8 cellular contexts compared by ENCODE assay signal in the genomic region with DNA sequence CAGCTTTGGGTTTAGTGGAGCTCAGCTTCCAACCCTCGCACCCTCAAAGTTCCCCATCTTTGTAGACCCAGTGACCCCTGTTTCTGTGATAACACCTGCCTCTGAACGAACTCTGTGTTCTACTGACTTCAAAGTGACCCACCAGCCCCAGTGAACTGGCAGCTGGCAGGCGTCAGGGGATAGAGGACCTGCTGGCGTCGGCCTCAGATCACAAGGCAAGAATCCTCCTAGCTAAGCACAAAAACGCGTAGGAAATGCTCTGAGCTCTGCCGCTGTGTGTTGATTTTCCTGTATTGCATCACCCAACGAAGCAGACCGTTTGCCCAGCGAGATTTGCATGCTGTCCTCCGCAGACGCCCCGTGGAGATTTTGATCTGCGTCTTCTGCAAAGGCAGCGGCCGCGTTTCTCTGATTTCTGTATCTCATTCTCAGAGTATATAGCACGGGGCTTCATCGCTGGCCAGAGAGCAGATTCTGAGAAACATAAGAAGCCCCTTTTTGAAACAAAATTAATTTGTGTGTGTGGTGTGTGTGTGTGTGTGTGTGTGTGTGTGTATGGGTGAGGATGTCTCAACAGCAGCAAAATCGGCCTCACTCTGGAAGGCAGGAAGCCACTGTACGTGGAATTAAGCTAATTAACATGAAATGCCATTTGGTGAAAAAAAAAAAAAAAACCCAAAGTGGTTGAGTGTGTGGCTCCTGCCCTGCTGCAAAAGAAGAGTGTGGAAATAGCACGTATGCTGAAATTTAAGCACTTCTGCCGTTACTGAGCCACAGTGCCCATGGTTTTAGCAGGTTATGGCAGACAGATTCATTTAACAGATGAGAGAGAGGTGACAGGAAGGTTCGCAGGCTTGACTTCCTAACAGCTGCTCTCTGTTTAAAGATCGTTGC. TPM values are rescaled to one million over a fixed set of nuclear protein-coding genes. Genes with fewer than 3 reads are reported as not detected.
DNase-seq lines count a peak whose midpoint lies in the region; ATAC-seq and TF ChIP-seq lines count a peak whose summit lies in the region.

No MANE protein-coding gene starts in this region.

- ATAC-seq in HG02642 (IDR thresholded peaks at IDR 0.05; ENCODE audit: poor library complexity, unreplicated experiment) (peak; percentile 48), HG02678 (IDR thresholded peaks at IDR 0.05; ENCODE audit: unreplicated experiment) (no peak)

- TF ChIP-seq CTCF in GM12873 (IDR thresholded peaks at IDR 0.05; ENCODE audit: insufficient read depth, low read depth, low read length, missing control alignments): peak; percentile 33
- no peak for TF ChIP-seq CTCF in adrenal gland (IDR thresholded peaks at IDR 0.05)

- no peaks in the 10 kb centered on the region for H3K27me3 ChIP-seq in adrenal gland

- WGBS in adrenal gland, 4 donors: 30 to 40% (median 37%) methylated on average over 25 to 26 of the region's 26 CpGs

- peak in 1 of 2 donors; percentile 24 for TF ChIP-seq POLR2A in adrenal gland (IDR thresholded peaks at IDR 0.05)

- intact Hi-C loops in adrenal gland (cut with DNase I): no loop called here

- H3K4me3 ChIP-seq in adrenal gland (no peak overlapping the region), iPS-18c (ENCODE audit: insufficient read depth, low read depth, low read length) (peak overlapping the region; percentile 36)

- H3K36me3 ChIP-seq in adrenal gland (replicated peaks in 1 of 2): no peaks in the 10 kb centered on the region

- H3K9me3 ChIP-seq in adrenal gland (replicated peaks in 1 of 3): no peaks in the 10 kb centered on the region
- no peaks in the 10 kb centered on the region for H3K9me3 ChIP-seq in iPS-18c (ENCODE audit: control insufficient read depth, insufficient read depth, low read length)

- H3K4me1 ChIP-seq in adrenal gland (replicated peaks in 1 of 2): no peaks in the 10 kb centered on the region

- DNase-seq in RPMI7951 (ENCODE audit: low read depth) (peak; percentile 83), adrenal gland (peak; percentile 48 to 86 (median 68)), NCI-H82 (lab: John Stamatoyannopoulos, UW) (no peak)
- DNase-seq in stimulated activated CD4-positive, alpha-beta T cell treated with anti-CD3 and anti-CD28 coated beads, Interleukin-12 subunit alpha, Interleukin-12 subunit beta, amount 100 ng/mL, for 24 hours (ENCODE audit: low read depth in 2 of 2): peak; percentile 48 to 64

- H3K27ac ChIP-seq in adrenal gland: peak overlapping the region in 4 of 5 donors; percentile 12 to 82 (median 55)

RNA-seq across cellular contexts. Expression of gene ASMTL, which starts 29.2 kb away (rescaled TPM):
- 4.8 and 5.6 TPM in 2 replicates for total RNA-seq in RPMI7951 (2014; rRNA removed; shearing (Covaris generic))
- 10 to 100 TPM; 24.5 to 35.5 (median 31.1) TPM for total RNA-seq in adrenal gland
- polyA plus RNA-seq in adrenal gland: 10 to 100 TPM; 15.9 to 31.3 (median 29.1) TPM

RNA-seq across cellular contexts. Expression of gene P2RY8, which starts 55.1 kb away (rescaled TPM):
- 0.20 TPM in 1 of 2 replicates, not detected in the other for total RNA-seq in RPMI7951 (2014; rRNA removed; shearing (Covaris generic))
- 10 to 100 TPM in 3 of 8 donors, 1 to 10 TPM in 5; 2.0 to 12.0 (median 7.1) TPM for total RNA-seq in adrenal gland
- 10 to 100 TPM in 1 of 3 donors, 1 to 10 TPM in 2; 1.9 to 13.4 (median 4.0) TPM for polyA plus RNA-seq in adrenal gland
